ENCODE assay signal across 10 cellular contexts in genomic region chr1:109467301-109467777, GRCh38. TPM values are rescaled to one million over a fixed set of nuclear protein-coding genes. Genes with fewer than 3 reads are reported as not detected.
A peak's percentile ranks its signal among the peaks of the same experiment; 100 is the strongest.
DNase-seq lines count a peak whose midpoint lies in the region; ATAC-seq, FAIRE-seq and TF ChIP-seq lines count a peak whose summit lies in the region.
"Had no signal": no experiment of that assay in that cellular context is flagged by ENCODE, and none has a peak within 500 bp of the region (broad histone marks: within the 10 kb centered on the region; RNA-seq: fewer than 3 reads in every experiment).

No MANE protein-coding gene starts in this region.

- no peak overlapping the region for H3K23ac ChIP-seq in H9 (ENCODE audit: insufficient read length, low read depth, low read length)

- no peaks in the 10 kb centered on the region for H3K79me2 ChIP-seq in H9 (ENCODE audit: insufficient read depth, low read length)
- no peaks in the 10 kb centered on the region for H3K79me2 ChIP-seq in HepG2 (ENCODE audit: insufficient read depth, low read length)

- no peak overlapping the region for H3K56ac ChIP-seq in H9 (ENCODE audit: insufficient read length, low read depth, low read length)

- in situ Hi-C loops in HepG2 (cut with HindIII; ENCODE audit: extremely low pct_ligation_motif_present, low pct_unique_long_range_greater_than_20kb), result no loop called here

- H3K9me3 ChIP-seq in H9 (ENCODE audit: control insufficient read depth, low read depth, low read length) (no peaks in the 10 kb centered on the region), HepG2 (ENCODE audit: low read length) (no peaks in the 10 kb centered on the region)

- H3K9ac ChIP-seq in H9 (ENCODE audit: extremely low read depth, insufficient read length, low read length) (no peak overlapping the region), HepG2 (ENCODE audit: insufficient read depth, low read depth, low read length) (no peak overlapping the region)

- H4K91ac ChIP-seq in H9 (ENCODE audit: insufficient read length, low read depth, low read length), result no peak overlapping the region

- H3K27ac ChIP-seq in H9 (ENCODE audit: insufficient read length, low read depth, low read length) (no peak overlapping the region), HepG2 (ENCODE audit: extremely low read length, insufficient read depth, low read length) (no peak overlapping the region)

- H2AK5ac ChIP-seq in H9 (ENCODE audit: insufficient read length, low read length), result no peak overlapping the region

- POLR2A ChIA-PET in HepG2 (lab: Yijun Ruan, JAX), result no interaction called here

- H3K4me1 ChIP-seq in H9 (ENCODE audit: insufficient read depth, low read length), result no peaks in the 10 kb centered on the region; the same call in 1 of the 2 replicates
- H3K4me1 ChIP-seq in HepG2 (ENCODE audit: insufficient read depth, low read length), result peaks cover 19% of the 10 kb centered on the region

- no peak overlapping the region; the same call in 1 of the 2 replicates for H3K14ac ChIP-seq in H9 (ENCODE audit: insufficient read depth, low read length)

- FAIRE-seq in HepG2 (lab: Jason Lieb, UNC), result no peak

- no TSS peak for BruUV-seq in HepG2 (replicated peaks; lab: Mats Ljungman, UMichigan)

- ATAC-seq in HepG2, result peak; percentile 51
- peak; percentile 33 for ATAC-seq in stimulated activated naive CD8-positive, alpha-beta T cell treated with anti-CD3 and anti-CD28 coated beads, Interleukin-15, amount 100 ng/mL, for 72 hours

- no peak overlapping the region for H3K4ac ChIP-seq in H9 (ENCODE audit: low read depth, low read length)

- H4K5ac ChIP-seq in H9 (ENCODE audit: insufficient read length, low read depth, low read length), result no peak overlapping the region

- H2AFZ ChIP-seq in H9 (ENCODE audit: low read length) (no peak overlapping the region), HepG2 (ENCODE audit: low read length) (no peak overlapping the region)

- no peak overlapping the region for H3K18ac ChIP-seq in H9 (ENCODE audit: insufficient read length, low read depth, low read length)

- H3T11ph ChIP-seq in H9 (ENCODE audit: low read length), result no peak overlapping the region

- no peak overlapping the region for H2BK120ac ChIP-seq in H9 (ENCODE audit: low read depth, low read length, poor library complexity, severe bottlenecking)

- TF ChIP-seq CTCF in H9 (conservative IDR thresholded peaks at IDR 0.05) (no peak), brain (conservative IDR thresholded peaks at IDR 0.05) (no peak), HepG2 (CRISPR knock-in tag; IDR thresholded peaks at IDR 0.05) (no peak)

- no CpG with 5 or more reads among the region's 23 CpGs for WGBS in H9 (ENCODE audit: extremely low coverage, insufficient read length, low lambda C conversion rate)
- 11% methylated on average over 17 of the region's 23 CpGs for WGBS in HepG2 (ENCODE audit: low lambda C conversion rate)

- peaks cover 14% of the 10 kb centered on the region; the same call in 1 of the 2 replicates for H3K27me3 ChIP-seq in H9 (ENCODE audit: insufficient read depth, low read length)
- peaks cover 0 to 64% of the 10 kb centered on the region in 2 experiments; a peak in 4 of 5 replicates for H3K27me3 ChIP-seq in HepG2 (ENCODE audit: control insufficient read depth in 1 of 2, insufficient read depth in 2 of 2, low read length in 2 of 2)

- DNase-seq in H9 (peak; percentile 49), HepG2 (ENCODE audit: low spot score) (no peak), GM03348 (ENCODE audit: low spot score) (no peak), SK-N-DZ (ENCODE audit: low spot score) (no peak), ureter (ENCODE audit: low spot score) (no peak), SHP77 treated with DMSO at 0.1 percent for 48 hours (lab: John Stamatoyannopoulos, UW) (no peak)
- DNase-seq in stimulated activated naive CD8-positive, alpha-beta T cell treated with anti-CD3 and anti-CD28 coated beads, Interleukin-15, amount 100 ng/mL, for 72 hours, result no peak
- DNase-seq: activated gamma-delta T cell, NCI-H2081 treated with DMSO at 0.1 percent for 48 hours had no signal

- peak overlapping the region; percentile 67 for H3K4me2 ChIP-seq in H9 (ENCODE audit: insufficient read depth, insufficient read length, low read length)
- peak overlapping the region; percentile 62 for H3K4me2 ChIP-seq in HepG2 (ENCODE audit: low read depth, low read length)

- no peak overlapping the region for H2BK5ac ChIP-seq in H9 (ENCODE audit: insufficient read length, low read length)

- H3K27me3 Mint-ChIP-seq in H9 (ENCODE audit: low read depth), result peaks cover 79% of the 10 kb centered on the region
- H3K27me3 Mint-ChIP-seq in brain, result peaks cover 100% of the 10 kb centered on the region
- H3K27me3 Mint-ChIP-seq in stimulated activated naive CD8-positive, alpha-beta T cell treated with anti-CD3 and anti-CD28 coated beads, Interleukin-15, amount 100 ng/mL, for 72 hours, result peaks cover 87% of the 10 kb centered on the region

- TF ChIP-seq POLR2A in HepG2 (IDR thresholded peaks at IDR 0.05; ENCODE audit: insufficient read depth in 1 of 2, low read depth in 2 of 2, low read length in 2 of 2), result no peak

- TF ChIP-seq EP300 in HepG2 (IDR thresholded peaks at IDR 0.05; ENCODE audit: low read depth in 2 of 2, low read length in 2 of 2) (no peak), HepG2 (CRISPR knock-in tag; IDR thresholded peaks at IDR 0.05; ENCODE audit: borderline replicate concordance) (no peak)

- peak overlapping the region in 2 of 3 experiments; percentile 62 to 75; a peak in 2 of 6 replicates for H3K4me3 ChIP-seq in HepG2 (replicated peaks in 1 of 3; ENCODE audit: insufficient read depth in 1 of 3, low read depth in 2 of 3, low read length in 3 of 3)

- no peaks in the 10 kb centered on the region for H3K36me3 Mint-ChIP-seq in H9 (ENCODE audit: insufficient read depth in 1 of 3, low read depth in 3 of 3)
- H3K36me3 Mint-ChIP-seq in brain, result no peaks in the 10 kb centered on the region

- H3K9me3 Mint-ChIP-seq in H9 (peaks cover 0 to 3% of the 10 kb centered on the region in 2 experiments; a peak in 1 of 5 replicates), brain (peaks cover 0 to 9% (median 0%) of the 10 kb centered on the region in 5 experiments)
- no peaks in the 10 kb centered on the region for H3K9me3 Mint-ChIP-seq in stimulated activated naive CD8-positive, alpha-beta T cell treated with anti-CD3 and anti-CD28 coated beads, Interleukin-15, amount 100 ng/mL, for 72 hours

- H3K27ac Mint-ChIP-seq in H9, result no peak overlapping the region
- H3K27ac Mint-ChIP-seq in brain, result peak overlapping the region in 1 of 5 experiments; percentile 56
- H3K27ac Mint-ChIP-seq in stimulated activated naive CD8-positive, alpha-beta T cell treated with anti-CD3 and anti-CD28 coated beads, Interleukin-15, amount 100 ng/mL, for 72 hours, result no peak overlapping the region

- H3K36me3 ChIP-seq in HepG2 (replicated peaks in 1 of 2; ENCODE audit: control insufficient read depth in 1 of 2, insufficient read depth in 2 of 2, low read length in 2 of 2), result no peaks in the 10 kb centered on the region

- no peak overlapping the region for H2BK12ac ChIP-seq in H9 (ENCODE audit: insufficient read length, low read depth, low read length)

- H2BK20ac ChIP-seq in H9 (ENCODE audit: low read depth, low read length, poor library complexity, severe bottlenecking), result no peak overlapping the region

- H2BK15ac ChIP-seq in H9 (ENCODE audit: low read depth, low read length), result no peak overlapping the region

- H4K20me1 ChIP-seq in H9 (ENCODE audit: control insufficient read depth, insufficient read depth, insufficient read length) (no peaks in the 10 kb centered on the region), HepG2 (ENCODE audit: insufficient read depth, low read length) (no peaks in the 10 kb centered on the region)

- CTCF ChIA-PET in HepG2 (lab: Yijun Ruan, JAX; ENCODE audit: low intra/inter-chr PET ratio, low total read pairs), result no interaction called here

- H3K4me3 Mint-ChIP-seq in H9 (peak overlapping the region; percentile 66 to 82), brain (peak overlapping the region; percentile 30 to 84 (median 71))
- H3K4me3 Mint-ChIP-seq in stimulated activated naive CD8-positive, alpha-beta T cell treated with anti-CD3 and anti-CD28 coated beads, Interleukin-15, amount 100 ng/mL, for 72 hours, result peak overlapping the region; percentile 41 to 58

- H3K4me1 Mint-ChIP-seq in H9, result peaks cover 21 to 22% of the 10 kb centered on the region in 2 experiments
- peaks cover 9% of the 10 kb centered on the region for H3K4me1 Mint-ChIP-seq in brain
- peaks cover 19% of the 10 kb centered on the region for H3K4me1 Mint-ChIP-seq in stimulated activated naive CD8-positive, alpha-beta T cell treated with anti-CD3 and anti-CD28 coated beads, Interleukin-15, amount 100 ng/mL, for 72 hours

- no peak overlapping the region for H4K8ac ChIP-seq in H9 (replicated peaks; ENCODE audit: insufficient read length, low read depth, low read length)

- intact Hi-C loops in HepG2 (cut with micrococcal nuclease; ENCODE audit: unreplicated experiment), result no loop called here

- peaks cover 15% of the 10 kb centered on the region for H3K23me2 ChIP-seq in H9 (ENCODE audit: insufficient read length, low read depth, low read length, poor library complexity, severe bottlenecking)

- no peaks in the 10 kb centered on the region for H3K79me1 ChIP-seq in H9 (ENCODE audit: insufficient read depth, low read depth, low read length, poor library complexity, severe bottlenecking)

- no peak for TF ChIP-seq RAD21 in HepG2 (CRISPR knock-in tag; IDR thresholded peaks at IDR 0.05)

RNA-seq across cellular contexts. Expression of gene SYPL2, which starts 1.0 kb away (rescaled TPM):
- 2.5 and 2.6 TPM in 2 replicates for total RNA-seq in H9 (2021)
- polyA plus RNA-seq in brain (ENCODE audit: insufficient read depth, low read depth, low replicate concordance), result 0.22 TPM
- total RNA-seq in HepG2 (2016; rRNA removed; fragmentation: Illumina TruSeq; extraction: Trizol), result 0.24 and 0.25 TPM in 2 replicates
- not detected in 2 replicates for total RNA-seq in HepG2 (2016; cell fraction: cytosol; rRNA removed; fragmentation: Illumina TruSeq; extraction: Trizol; ENCODE audit: low read depth)
- total RNA-seq in HepG2 (2016; cell fraction: insoluble cytoplasmic fraction; rRNA removed; fragmentation: Illumina TruSeq; extraction: Trizol), result 0.12 and 0.22 TPM in 2 replicates
- 0.12 TPM in 1 of 2 replicates, not detected in the other for total RNA-seq in HepG2 (2016; cell fraction: membrane; rRNA removed; fragmentation: Illumina TruSeq; extraction: Trizol)
- 0.16 and 0.38 TPM in 2 replicates for total RNA-seq in HepG2 (2016; cell fraction: nucleus; rRNA removed; fragmentation: Illumina TruSeq; extraction: Trizol)
- polyA plus RNA-seq in HepG2 (2011; rRNA removed), result 0.17 and 0.35 TPM in 2 replicates
- polyA plus RNA-seq in HepG2 (2011; cell fraction: cytosol; rRNA removed), result 0.09 and 0.14 TPM in 2 replicates
- 0.29 and 0.54 TPM in 2 replicates for polyA plus RNA-seq in HepG2 (2011; cell fraction: nucleus; rRNA removed)
- polyA plus RNA-seq in HepG2 (2012), result 0.11 and 0.32 TPM in 2 replicates
- not detected in 2 replicates for polyA plus RNA-seq in HepG2 (2016; cell fraction: cytosol; fragmentation: Illumina TruSeq; extraction: Trizol; ENCODE audit: low read depth)
- 0.27 and 0.36 TPM in 2 replicates for polyA plus RNA-seq in HepG2 (2016; cell fraction: insoluble cytoplasmic fraction; fragmentation: Illumina TruSeq; extraction: Trizol; ENCODE audit: low read depth)
- 0.14 TPM in 1 of 2 replicates, not detected in the other for polyA plus RNA-seq in HepG2 (2016; cell fraction: membrane; fragmentation: Illumina TruSeq; extraction: Trizol; ENCODE audit: low read depth)
- polyA plus RNA-seq in HepG2 (2016; cell fraction: nucleus; fragmentation: Illumina TruSeq; extraction: Trizol; ENCODE audit: insufficient read depth, low read depth), result 0.57 and 0.68 TPM in 2 replicates
- polyA minus RNA-seq in HepG2 (2011; rRNA and poly(A)+ RNA removed; ENCODE audit: low replicate concordance), result 0.16 and 2.3 TPM in 2 replicates
- 0.20 TPM in 1 of 2 replicates, not detected in the other for polyA minus RNA-seq in HepG2 (2011; cell fraction: cytosol; rRNA and poly(A)+ RNA removed)
- 0.13 and 0.50 TPM in 2 replicates for polyA minus RNA-seq in HepG2 (2011; cell fraction: nucleus; rRNA and poly(A)+ RNA removed)
- 0.07 and 0.08 TPM in 2 replicates for polyA plus RNA-seq in SK-N-DZ (2014; cell fraction: cytosol; rRNA removed)
- not detected in 2 replicates for polyA plus RNA-seq in SK-N-DZ (2014; cell fraction: nucleus; rRNA removed)
- 2.0 TPM for total RNA-seq in ureter

RNA-seq across cellular contexts. Expression of gene ATXN7L2, which starts 16.4 kb away (rescaled TPM):
- total RNA-seq in H9 (2021), result 17.3 TPM in 2 replicates
- 9.2 TPM for polyA plus RNA-seq in brain (ENCODE audit: insufficient read depth, low read depth, low replicate concordance)
- total RNA-seq in HepG2 (2016; rRNA removed; fragmentation: Illumina TruSeq; extraction: Trizol), result 1.3 and 2.7 TPM in 2 replicates
- 1.7 and 1.9 TPM in 2 replicates for total RNA-seq in HepG2 (2016; cell fraction: cytosol; rRNA removed; fragmentation: Illumina TruSeq; extraction: Trizol; ENCODE audit: low read depth)
- 1.6 and 2.7 TPM in 2 replicates for total RNA-seq in HepG2 (2016; cell fraction: insoluble cytoplasmic fraction; rRNA removed; fragmentation: Illumina TruSeq; extraction: Trizol)
- total RNA-seq in HepG2 (2016; cell fraction: membrane; rRNA removed; fragmentation: Illumina TruSeq; extraction: Trizol), result 2.1 and 2.6 TPM in 2 replicates
- total RNA-seq in HepG2 (2016; cell fraction: nucleus; rRNA removed; fragmentation: Illumina TruSeq; extraction: Trizol), result 3.2 and 3.4 TPM in 2 replicates
- 2.8 and 3.0 TPM in 2 replicates for polyA plus RNA-seq in HepG2 (2011; rRNA removed)
- polyA plus RNA-seq in HepG2 (2011; cell fraction: cytosol; rRNA removed), result 1.3 and 2.3 TPM in 2 replicates
- 14.3 and 20.6 TPM in 2 replicates for polyA plus RNA-seq in HepG2 (2011; cell fraction: nucleus; rRNA removed)
- polyA plus RNA-seq in HepG2 (2012), result 1.5 and 1.8 TPM in 2 replicates
- 1.1 and 1.3 TPM in 2 replicates for polyA plus RNA-seq in HepG2 (2016; cell fraction: cytosol; fragmentation: Illumina TruSeq; extraction: Trizol; ENCODE audit: low read depth)
- polyA plus RNA-seq in HepG2 (2016; cell fraction: insoluble cytoplasmic fraction; fragmentation: Illumina TruSeq; extraction: Trizol; ENCODE audit: low read depth), result 2.1 and 2.2 TPM in 2 replicates
- polyA plus RNA-seq in HepG2 (2016; cell fraction: membrane; fragmentation: Illumina TruSeq; extraction: Trizol; ENCODE audit: low read depth), result 1.7 and 2.1 TPM in 2 replicates
- 8.6 and 9.8 TPM in 2 replicates for polyA plus RNA-seq in HepG2 (2016; cell fraction: nucleus; fragmentation: Illumina TruSeq; extraction: Trizol; ENCODE audit: insufficient read depth, low read depth)
- polyA minus RNA-seq in HepG2 (2011; rRNA and poly(A)+ RNA removed; ENCODE audit: low replicate concordance), result 5.7 and 8.5 TPM in 2 replicates
- polyA minus RNA-seq in HepG2 (2011; cell fraction: cytosol; rRNA and poly(A)+ RNA removed), result 0.97 and 1.4 TPM in 2 replicates
- 10.9 and 15.0 TPM in 2 replicates for polyA minus RNA-seq in HepG2 (2011; cell fraction: nucleus; rRNA and poly(A)+ RNA removed)
- polyA plus RNA-seq in SK-N-DZ (2014; cell fraction: cytosol; rRNA removed), result 11.1 and 15.7 TPM in 2 replicates
- 43.6 and 59.5 TPM in 2 replicates for polyA plus RNA-seq in SK-N-DZ (2014; cell fraction: nucleus; rRNA removed)
- total RNA-seq in ureter, result 6.0 TPM

RNA-seq across cellular contexts. Expression of gene CYB561D1, which starts 26.6 kb away (rescaled TPM):
- total RNA-seq in H9 (2021) (6.5 and 6.7 TPM in 2 replicates), HepG2 (2016; rRNA removed; fragmentation: Illumina TruSeq; extraction: Trizol) (3.9 and 4.1 TPM in 2 replicates), ureter (10.5 TPM)
- polyA plus RNA-seq in brain (ENCODE audit: insufficient read depth, low read depth, low replicate concordance) (7.5 TPM), HepG2 (2011; rRNA removed) (3.9 and 4.5 TPM in 2 replicates)
- total RNA-seq in HepG2 (2016; cell fraction: cytosol; rRNA removed; fragmentation: Illumina TruSeq; extraction: Trizol; ENCODE audit: low read depth), result 0.44 and 1.0 TPM in 2 replicates
- total RNA-seq in HepG2 (2016; cell fraction: insoluble cytoplasmic fraction; rRNA removed; fragmentation: Illumina TruSeq; extraction: Trizol), result 3.5 and 4.3 TPM in 2 replicates
- total RNA-seq in HepG2 (2016; cell fraction: membrane; rRNA removed; fragmentation: Illumina TruSeq; extraction: Trizol), result 2.2 and 2.3 TPM in 2 replicates
- 4.4 and 5.2 TPM in 2 replicates for total RNA-seq in HepG2 (2016; cell fraction: nucleus; rRNA removed; fragmentation: Illumina TruSeq; extraction: Trizol)
- polyA plus RNA-seq in HepG2 (2011; cell fraction: cytosol; rRNA removed), result 4.0 and 4.2 TPM in 2 replicates
- 6.7 and 7.1 TPM in 2 replicates for polyA plus RNA-seq in HepG2 (2011; cell fraction: nucleus; rRNA removed)
- polyA plus RNA-seq in HepG2 (2012), result 2.4 and 3.6 TPM in 2 replicates
- polyA plus RNA-seq in HepG2 (2016; cell fraction: cytosol; fragmentation: Illumina TruSeq; extraction: Trizol; ENCODE audit: low read depth), result 0.35 TPM in 2 replicates
- 2.1 and 2.6 TPM in 2 replicates for polyA plus RNA-seq in HepG2 (2016; cell fraction: insoluble cytoplasmic fraction; fragmentation: Illumina TruSeq; extraction: Trizol; ENCODE audit: low read depth)
- 1.2 and 1.4 TPM in 2 replicates for polyA plus RNA-seq in HepG2 (2016; cell fraction: membrane; fragmentation: Illumina TruSeq; extraction: Trizol; ENCODE audit: low read depth)
- polyA plus RNA-seq in HepG2 (2016; cell fraction: nucleus; fragmentation: Illumina TruSeq; extraction: Trizol; ENCODE audit: insufficient read depth, low read depth), result 7.6 and 8.4 TPM in 2 replicates
- polyA minus RNA-seq in HepG2 (2011; rRNA and poly(A)+ RNA removed; ENCODE audit: low replicate concordance), result 10.4 and 12.2 TPM in 2 replicates
- 1.5 and 2.7 TPM in 2 replicates for polyA minus RNA-seq in HepG2 (2011; cell fraction: cytosol; rRNA and poly(A)+ RNA removed)
- polyA minus RNA-seq in HepG2 (2011; cell fraction: nucleus; rRNA and poly(A)+ RNA removed), result 2.3 and 4.1 TPM in 2 replicates
- polyA plus RNA-seq in SK-N-DZ (2014; cell fraction: cytosol; rRNA removed), result 7.8 and 8.4 TPM in 2 replicates
- polyA plus RNA-seq in SK-N-DZ (2014; cell fraction: nucleus; rRNA removed), result 6.6 and 8.0 TPM in 2 replicates

RNA-seq across cellular contexts. Expression of gene PSMA5, which starts 41.1 kb away (rescaled TPM):
- total RNA-seq in H9 (2021) (133 and 136 TPM in 2 replicates), HepG2 (2016; rRNA removed; fragmentation: Illumina TruSeq; extraction: Trizol) (169 and 261 TPM in 2 replicates), ureter (78.1 TPM)
- polyA plus RNA-seq in brain (ENCODE audit: insufficient read depth, low read depth, low replicate concordance) (48.5 TPM), HepG2 (2011; rRNA removed) (116 and 140 TPM in 2 replicates)
- total RNA-seq in HepG2 (2016; cell fraction: cytosol; rRNA removed; fragmentation: Illumina TruSeq; extraction: Trizol; ENCODE audit: low read depth), result 27.2 TPM in 2 replicates
- 163 and 273 TPM in 2 replicates for total RNA-seq in HepG2 (2016; cell fraction: insoluble cytoplasmic fraction; rRNA removed; fragmentation: Illumina TruSeq; extraction: Trizol)
- 67.3 and 70.0 TPM in 2 replicates for total RNA-seq in HepG2 (2016; cell fraction: membrane; rRNA removed; fragmentation: Illumina TruSeq; extraction: Trizol)
- total RNA-seq in HepG2 (2016; cell fraction: nucleus; rRNA removed; fragmentation: Illumina TruSeq; extraction: Trizol), result 61.3 and 63.7 TPM in 2 replicates
- polyA plus RNA-seq in HepG2 (2011; cell fraction: cytosol; rRNA removed), result 101 and 134 TPM in 2 replicates
- 32.2 and 45.1 TPM in 2 replicates for polyA plus RNA-seq in HepG2 (2011; cell fraction: nucleus; rRNA removed)
- 119 TPM in 2 replicates for polyA plus RNA-seq in HepG2 (2012)
- 38.3 and 40.3 TPM in 2 replicates for polyA plus RNA-seq in HepG2 (2016; cell fraction: cytosol; fragmentation: Illumina TruSeq; extraction: Trizol; ENCODE audit: low read depth)
- 219 and 228 TPM in 2 replicates for polyA plus RNA-seq in HepG2 (2016; cell fraction: insoluble cytoplasmic fraction; fragmentation: Illumina TruSeq; extraction: Trizol; ENCODE audit: low read depth)
- polyA plus RNA-seq in HepG2 (2016; cell fraction: membrane; fragmentation: Illumina TruSeq; extraction: Trizol; ENCODE audit: low read depth), result 48.3 and 52.7 TPM in 2 replicates
- 72.2 and 82.4 TPM in 2 replicates for polyA plus RNA-seq in HepG2 (2016; cell fraction: nucleus; fragmentation: Illumina TruSeq; extraction: Trizol; ENCODE audit: insufficient read depth, low read depth)
- 42.3 and 110 TPM in 2 replicates for polyA minus RNA-seq in HepG2 (2011; rRNA and poly(A)+ RNA removed; ENCODE audit: low replicate concordance)
- polyA minus RNA-seq in HepG2 (2011; cell fraction: cytosol; rRNA and poly(A)+ RNA removed), result 54.0 and 56.2 TPM in 2 replicates
- 52.7 and 59.6 TPM in 2 replicates for polyA minus RNA-seq in HepG2 (2011; cell fraction: nucleus; rRNA and poly(A)+ RNA removed)
- polyA plus RNA-seq in SK-N-DZ (2014; cell fraction: cytosol; rRNA removed), result 78.4 and 79.9 TPM in 2 replicates
- polyA plus RNA-seq in SK-N-DZ (2014; cell fraction: nucleus; rRNA removed), result 45.1 and 46.8 TPM in 2 replicates

RNA-seq across cellular contexts. Expression of gene AMIGO1, which starts 42.2 kb away (rescaled TPM):
- total RNA-seq in H9 (2021) (3.6 and 4.1 TPM in 2 replicates), HepG2 (2016; rRNA removed; fragmentation: Illumina TruSeq; extraction: Trizol) (1.00 and 1.3 TPM in 2 replicates), ureter (6.0 TPM)
- polyA plus RNA-seq in brain (ENCODE audit: insufficient read depth, low read depth, low replicate concordance) (19.2 TPM), HepG2 (2011; rRNA removed) (0.40 and 0.85 TPM in 2 replicates)
- total RNA-seq in HepG2 (2016; cell fraction: cytosol; rRNA removed; fragmentation: Illumina TruSeq; extraction: Trizol; ENCODE audit: low read depth), result 0.18 and 0.20 TPM in 2 replicates
- total RNA-seq in HepG2 (2016; cell fraction: insoluble cytoplasmic fraction; rRNA removed; fragmentation: Illumina TruSeq; extraction: Trizol), result 0.86 and 1.2 TPM in 2 replicates
- total RNA-seq in HepG2 (2016; cell fraction: membrane; rRNA removed; fragmentation: Illumina TruSeq; extraction: Trizol), result 0.80 and 0.83 TPM in 2 replicates
- 1.3 and 1.4 TPM in 2 replicates for total RNA-seq in HepG2 (2016; cell fraction: nucleus; rRNA removed; fragmentation: Illumina TruSeq; extraction: Trizol)
- 0.47 and 0.56 TPM in 2 replicates for polyA plus RNA-seq in HepG2 (2011; cell fraction: cytosol; rRNA removed)
- 0.59 and 0.66 TPM in 2 replicates for polyA plus RNA-seq in HepG2 (2011; cell fraction: nucleus; rRNA removed)
- polyA plus RNA-seq in HepG2 (2012), result 0.91 and 1.3 TPM in 2 replicates
- 0.20 TPM in 2 replicates for polyA plus RNA-seq in HepG2 (2016; cell fraction: cytosol; fragmentation: Illumina TruSeq; extraction: Trizol; ENCODE audit: low read depth)
- polyA plus RNA-seq in HepG2 (2016; cell fraction: insoluble cytoplasmic fraction; fragmentation: Illumina TruSeq; extraction: Trizol; ENCODE audit: low read depth), result 0.64 and 0.81 TPM in 2 replicates
- 0.51 and 0.61 TPM in 2 replicates for polyA plus RNA-seq in HepG2 (2016; cell fraction: membrane; fragmentation: Illumina TruSeq; extraction: Trizol; ENCODE audit: low read depth)
- 1.6 and 2.2 TPM in 2 replicates for polyA plus RNA-seq in HepG2 (2016; cell fraction: nucleus; fragmentation: Illumina TruSeq; extraction: Trizol; ENCODE audit: insufficient read depth, low read depth)
- polyA minus RNA-seq in HepG2 (2011; rRNA and poly(A)+ RNA removed; ENCODE audit: low replicate concordance), result 1.2 and 1.7 TPM in 2 replicates
- 0.35 and 0.89 TPM in 2 replicates for polyA minus RNA-seq in HepG2 (2011; cell fraction: cytosol; rRNA and poly(A)+ RNA removed)
- 0.39 and 0.62 TPM in 2 replicates for polyA minus RNA-seq in HepG2 (2011; cell fraction: nucleus; rRNA and poly(A)+ RNA removed)
- 3.3 and 4.5 TPM in 2 replicates for polyA plus RNA-seq in SK-N-DZ (2014; cell fraction: cytosol; rRNA removed)
- polyA plus RNA-seq in SK-N-DZ (2014; cell fraction: nucleus; rRNA removed), result 2.1 and 2.6 TPM in 2 replicates
